8 cellular contexts compared by ENCODE assay signal in the genomic region with DNA sequence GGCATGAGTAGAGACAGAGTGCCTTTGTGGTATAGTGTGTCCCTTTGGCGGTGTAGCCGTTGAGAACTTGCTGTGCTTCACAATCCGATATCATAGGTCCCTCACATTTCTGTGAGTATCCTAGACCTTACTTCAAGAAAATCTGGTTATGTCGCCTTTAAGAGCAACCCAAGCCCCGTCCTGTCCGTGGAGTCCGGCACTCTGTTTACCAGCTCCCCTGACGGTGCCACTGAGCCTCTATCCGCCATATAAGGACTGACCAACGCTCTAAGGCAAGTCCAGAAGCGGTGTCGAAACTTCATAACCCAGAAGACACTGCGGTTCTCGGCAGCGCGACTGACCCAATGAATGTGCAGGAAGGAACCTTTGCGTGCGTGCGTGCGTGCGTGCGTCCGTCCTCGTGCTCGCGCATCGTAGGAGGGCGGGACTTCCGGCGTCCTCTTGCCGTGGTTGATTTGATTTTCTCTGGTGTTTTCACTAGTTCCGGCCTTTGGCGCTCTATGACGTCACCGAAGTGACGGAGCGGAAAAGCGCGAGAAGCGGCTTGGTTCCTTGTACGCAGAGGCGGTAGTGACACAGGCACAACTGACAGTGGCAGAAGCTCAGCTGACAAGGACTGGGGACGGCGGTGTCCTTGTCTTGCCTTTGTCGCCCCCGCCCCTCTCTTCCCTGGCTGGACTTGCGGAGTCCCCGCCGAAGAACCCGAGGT. TPM values are rescaled to one million over a fixed set of nuclear protein-coding genes. Genes with fewer than 3 reads are reported as not detected.
DNase-seq lines count a peak whose midpoint lies in the region; ATAC-seq and TF ChIP-seq lines count a peak whose summit lies in the region.

A gene (plus strand): TSS at position 555 of the 709 bp plus-strand sequence. CDS start 1,283 bp downstream, outside the sequence.
A gene (plus strand): TSS at position 555 of the 709 bp plus-strand sequence. CDS start 5,005 bp downstream, outside the sequence.

- ATAC-seq in HG02642 (IDR thresholded peaks at IDR 0.05; ENCODE audit: poor library complexity, unreplicated experiment) (peak; percentile 94), omental fat pad (ENCODE audit: low FRiP score) (peak; percentile 99)
- ATAC-seq in activated naive CD8-positive, alpha-beta T cell treated with anti-CD3 and anti-CD28 coated beads, Interleukin-2, amount 10 ng/mL, durations not matched to agents 7 days and 5 days (ENCODE audit: low read depth), result peak; percentile 96

- no peaks in the 10 kb centered on the region for H3K36me3 ChIP-seq in testis (ENCODE audit: low read depth, missing control alignments)

- H3K27ac Mint-ChIP-seq in activated naive CD8-positive, alpha-beta T cell treated with anti-CD3 and anti-CD28 coated beads, Interleukin-2, amount 10 ng/mL, durations not matched to agents 7 days and 5 days, result peak within 1 kb of the TSS; percentile 99
- H3K27ac Mint-ChIP-seq in glutamatergic neuron (ENCODE audit: unreplicated experiment), result peak within 1 kb of the TSS; percentile 91

- H3K36me3 Mint-ChIP-seq in activated naive CD8-positive, alpha-beta T cell treated with anti-CD3 and anti-CD28 coated beads, Interleukin-2, amount 10 ng/mL, durations not matched to agents 7 days and 5 days, result peaks cover 43% of the 10 kb centered on the region
- H3K36me3 Mint-ChIP-seq in glutamatergic neuron (ENCODE audit: unreplicated experiment), result no peaks in the 10 kb centered on the region

- H3K9me3 Mint-ChIP-seq in activated naive CD8-positive, alpha-beta T cell treated with anti-CD3 and anti-CD28 coated beads, Interleukin-2, amount 10 ng/mL, durations not matched to agents 7 days and 5 days, result peaks cover 15% of the 10 kb centered on the region
- peaks cover 4% of the 10 kb centered on the region for H3K9me3 Mint-ChIP-seq in glutamatergic neuron (ENCODE audit: unreplicated experiment)

- no peaks in the 10 kb centered on the region for H3K27me3 ChIP-seq in testis

- TF ChIP-seq POLR2A in GM10847 (IDR thresholded peaks at IDR 0.05; ENCODE audit: extremely low read depth, insufficient read length), result peak; percentile 49
- no peak for TF ChIP-seq POLR2A in testis (IDR thresholded peaks at IDR 0.05)

- peak within 1 kb of the TSS; percentile 96 for H3K4me3 Mint-ChIP-seq in activated naive CD8-positive, alpha-beta T cell treated with anti-CD3 and anti-CD28 coated beads, Interleukin-2, amount 10 ng/mL, durations not matched to agents 7 days and 5 days
- H3K4me3 Mint-ChIP-seq in glutamatergic neuron (ENCODE audit: unreplicated experiment), result peak within 1 kb of the TSS; percentile 97

- H3K4me1 ChIP-seq in testis, result peaks cover 13% of the 10 kb centered on the region

- no peaks in the 10 kb centered on the region for H3K27me3 Mint-ChIP-seq in activated naive CD8-positive, alpha-beta T cell treated with anti-CD3 and anti-CD28 coated beads, Interleukin-2, amount 10 ng/mL, durations not matched to agents 7 days and 5 days
- H3K27me3 Mint-ChIP-seq in glutamatergic neuron (ENCODE audit: unreplicated experiment), result peaks cover 2% of the 10 kb centered on the region

- peaks cover 11% of the 10 kb centered on the region for H3K4me1 Mint-ChIP-seq in activated naive CD8-positive, alpha-beta T cell treated with anti-CD3 and anti-CD28 coated beads, Interleukin-2, amount 10 ng/mL, durations not matched to agents 7 days and 5 days
- peaks cover 7% of the 10 kb centered on the region for H3K4me1 Mint-ChIP-seq in glutamatergic neuron (ENCODE audit: low read depth, unreplicated experiment)

- no peaks in the 10 kb centered on the region for H3K9me3 ChIP-seq in testis

- POLR2A ChIA-PET in activated naive CD8-positive, alpha-beta T cell treated with anti-CD3 and anti-CD28 coated beads, Interleukin-2, amount 10 ng/mL, durations not matched to agents 7 days and 5 days (lab: Charles Lee), result interaction anchor here (0.7 to 1.9 kb wide), 9 partner anchors 9 to 639 kb away, joined by 3 to 9 read pairs (median 4); a partner anchor contains a TSS

- 1 to 2% methylated on average over 22 to 49 of the region's 50 CpGs for WGBS in testis, 2 donors

- DNase-seq in NCI-H1105 treated with DMSO at 0.1 percent for 48 hours (lab: John Stamatoyannopoulos, UW) (peak; percentile 99), SKM-1 treated with dmso at 0.1 percent for 144 hours (lab: John Stamatoyannopoulos, UW; ENCODE audit: unreplicated experiment) (peak; percentile 85), glutamatergic neuron (peak; percentile 98), omental fat pad (ENCODE audit: low spot score) (peak; percentile 99), testis (peak; percentile 100)
- peak; percentile 97 for DNase-seq in activated naive CD8-positive, alpha-beta T cell treated with anti-CD3 and anti-CD28 coated beads, Interleukin-2, amount 10 ng/mL, durations not matched to agents 7 days and 5 days

- TF ChIP-seq CTCF in glutamatergic neuron (IDR thresholded peaks at IDR 0.05; ENCODE audit: partially characterized antibody, unreplicated experiment) (no peak), omental fat pad (IDR thresholded peaks at IDR 0.05) (no peak), testis (IDR thresholded peaks at IDR 0.05) (peak in 1 of 3 experiments; percentile 39)

- H3K4me3 ChIP-seq in testis, result peak within 1 kb of the TSS; percentile 74 to 98

- peak within 1 kb of the TSS; percentile 91 to 96 for H3K27ac ChIP-seq in testis

- intact Hi-C loops in testis (cut with DNase I; ENCODE audit: low total_unique reads), result no loop called here

RNA-seq across cellular contexts. Expression of the first gene that starts in this region (rescaled TPM):
- 10 to 100 TPM; 13.2 to 13.6 TPM for total RNA-seq in activated naive CD8-positive, alpha-beta T cell treated with anti-CD3 and anti-CD28 coated beads, Interleukin-2, amount 10 ng/mL, durations not matched to agents 7 days and 5 days
- total RNA-seq in glutamatergic neuron (ENCODE audit: unreplicated experiment) (15.7 TPM), omental fat pad (10 to 100 TPM; 15.3 to 22.9 (median 16.9) TPM), testis (10 to 100 TPM; 30.2 to 31.2 TPM)
- 24.0 TPM for polyA plus RNA-seq in testis (ENCODE audit: insufficient read depth, low read depth, low replicate concordance)

RNA-seq across cellular contexts. Expression of the second gene that starts in this region (rescaled TPM):
- total RNA-seq in activated naive CD8-positive, alpha-beta T cell treated with anti-CD3 and anti-CD28 coated beads, Interleukin-2, amount 10 ng/mL, durations not matched to agents 7 days and 5 days, result 1 to 10 TPM; 6.7 to 7.8 TPM
- total RNA-seq in glutamatergic neuron (ENCODE audit: unreplicated experiment), result 9.5 TPM
- 1 to 10 TPM; 1.9 to 2.6 (median 2.6) TPM for total RNA-seq in omental fat pad
- total RNA-seq in testis, result 10 to 100 TPM in 1 of 2 donors, 1 to 10 TPM in 1; 7.8 to 11.8 TPM
- polyA plus RNA-seq in testis (ENCODE audit: insufficient read depth, low read depth, low replicate concordance), result 4.7 TPM

Comparison
In these comparisons a context has a peak if more than half of its experiments do, and no peak if none do; other contexts are left out.
1. Peak in every context shown above with its lines: DNase-seq, ATAC-seq, H3K4me3 ChIP-seq and H3K27ac ChIP-seq.